Comparison of ENCODE assay signal across 8 cellular contexts in genomic region chr6:33289784-33290315, GRCh38. TPM values are rescaled to one million over a fixed set of nuclear protein-coding genes. Genes with fewer than 3 reads are reported as not detected.
DNase-seq lines count a peak whose midpoint lies in the region; ATAC-seq and TF ChIP-seq lines count a peak whose summit lies in the region.

No MANE protein-coding gene starts in this region.

- H3K36me3 ChIP-seq in Peyer's patch (peaks cover 0 to 56% (median 0%) of the 10 kb centered on the region in 3 donors), esophagus squamous epithelium (peaks cover 12 to 76% (median 34%) of the 10 kb centered on the region in 3 donors), rectal smooth muscle tissue (ENCODE audit: control insufficient read depth, insufficient read depth, low read length) (peaks cover 20% of the 10 kb centered on the region)

- intact Hi-C loops in esophagus squamous epithelium (cut with DNase I), result no loop called here

- WGBS in esophagus squamous epithelium, 2 donors, result 0% methylated on average over 8 to 14 of the region's 14 CpGs

- H3K27ac ChIP-seq in Peyer's patch (peak overlapping the region; percentile 60 to 80 (median 69)), esophagus squamous epithelium (peak overlapping the region; percentile 68 to 92 (median 82)), rectal smooth muscle tissue (ENCODE audit: low read depth, low read length) (peak overlapping the region; percentile 65)

- ATAC-seq in HG02884 (IDR thresholded peaks at IDR 0.05; ENCODE audit: unreplicated experiment), result no peak
- no peak for ATAC-seq in HG02938 (IDR thresholded peaks at IDR 0.05; ENCODE audit: unreplicated experiment)
- no peak for ATAC-seq in HG03095 (IDR thresholded peaks at IDR 0.05; ENCODE audit: unreplicated experiment)

- peaks cover 48% of the 10 kb centered on the region for H3K36me3 Mint-ChIP-seq in activated naive CD4-positive, alpha-beta T cell treated with anti-CD3 and anti-CD28 coated beads, Interleukin-2, amount 10 ng/mL, durations not matched to agents 7 days and 5 days

- H3K9me3 ChIP-seq in Peyer's patch, result no peaks in the 10 kb centered on the region
- H3K9me3 ChIP-seq in esophagus squamous epithelium, result no peaks in the 10 kb centered on the region

- H3K27me3 ChIP-seq in Peyer's patch, result no peaks in the 10 kb centered on the region
- H3K27me3 ChIP-seq in esophagus squamous epithelium, result no peaks in the 10 kb centered on the region
- H3K27me3 ChIP-seq in rectal smooth muscle tissue (ENCODE audit: control insufficient read depth, insufficient read depth, low read length), result no peaks in the 10 kb centered on the region

- peaks cover 5 to 20% (median 11%) of the 10 kb centered on the region in 4 donors for H3K4me1 ChIP-seq in Peyer's patch
- peaks cover 21 to 49% (median 25%) of the 10 kb centered on the region in 3 donors for H3K4me1 ChIP-seq in esophagus squamous epithelium
- peaks cover 18% of the 10 kb centered on the region for H3K4me1 ChIP-seq in rectal smooth muscle tissue (ENCODE audit: control insufficient read depth, insufficient read depth, low read length)

- H3K4me3 Mint-ChIP-seq in activated naive CD4-positive, alpha-beta T cell treated with anti-CD3 and anti-CD28 coated beads, Interleukin-2, amount 10 ng/mL, durations not matched to agents 7 days and 5 days, result peak overlapping the region; percentile 88

- peaks cover 45% of the 10 kb centered on the region for H3K4me1 Mint-ChIP-seq in activated naive CD4-positive, alpha-beta T cell treated with anti-CD3 and anti-CD28 coated beads, Interleukin-2, amount 10 ng/mL, durations not matched to agents 7 days and 5 days

- H3K4me3 ChIP-seq in Peyer's patch (peak overlapping the region; percentile 66 to 86 (median 70)), esophagus squamous epithelium (peak overlapping the region; percentile 53 to 84 (median 82)), rectal smooth muscle tissue (ENCODE audit: low read length) (peak overlapping the region; percentile 66)

- no peak for DNase-seq in activated naive CD4-positive, alpha-beta T cell treated with anti-CD3 and anti-CD28 coated beads, Interleukin-2, amount 10 ng/mL, durations not matched to agents 7 days and 5 days
- DNase-seq in activated naive CD4-positive, alpha-beta T cell treated with anti-CD3 and anti-CD28 coated beads, Interleukin-2, amount 50 U/mL, for 16 hours, result no peak
- DNase-seq in Peyer's patch (no peak), esophagus squamous epithelium (lab: John Stamatoyannopoulos, UW) (no peak)

- H3K27me3 Mint-ChIP-seq in activated naive CD4-positive, alpha-beta T cell treated with anti-CD3 and anti-CD28 coated beads, Interleukin-2, amount 10 ng/mL, durations not matched to agents 7 days and 5 days, result no peaks in the 10 kb centered on the region

- peak overlapping the region; percentile 36 for H3K9ac ChIP-seq in rectal smooth muscle tissue (ENCODE audit: low read length)

- H3K27ac Mint-ChIP-seq in activated naive CD4-positive, alpha-beta T cell treated with anti-CD3 and anti-CD28 coated beads, Interleukin-2, amount 10 ng/mL, durations not matched to agents 7 days and 5 days, result peak overlapping the region; percentile 80

- no peaks in the 10 kb centered on the region for H3K9me3 Mint-ChIP-seq in activated naive CD4-positive, alpha-beta T cell treated with anti-CD3 and anti-CD28 coated beads, Interleukin-2, amount 10 ng/mL, durations not matched to agents 7 days and 5 days

- TF ChIP-seq POLR2A in Peyer's patch (IDR thresholded peaks at IDR 0.05) (no peak), esophagus squamous epithelium (IDR thresholded peaks at IDR 0.05) (no peak)

- no peak for TF ChIP-seq CTCF in Peyer's patch (IDR thresholded peaks at IDR 0.05)
- TF ChIP-seq CTCF in esophagus squamous epithelium (IDR thresholded peaks at IDR 0.05), result no peak

- CTCF ChIA-PET in activated naive CD4-positive, alpha-beta T cell treated with anti-CD3 and anti-CD28 coated beads, Interleukin-2, amount 10 ng/mL, durations not matched to agents 7 days and 5 days (lab: Charles Lee), result interaction anchor here (0.7 to 2.2 kb wide), 5 partner anchors 10 to 41 kb away, joined by 3 to 7 read pairs (median 4); no protein-coding TSS in a partner anchor

RNA-seq across cellular contexts. Expression of gene PFDN6, which starts 0.4 kb away (rescaled TPM):
- total RNA-seq in Peyer's patch, result 10 to 100 TPM; 12.4 to 24.8 (median 14.4) TPM
- total RNA-seq in esophagus squamous epithelium, result 10 to 100 TPM; 28.6 to 71.0 (median 43.5) TPM

RNA-seq across cellular contexts. Expression of gene WDR46, which starts 0.8 kb away (rescaled TPM):
- total RNA-seq in Peyer's patch, result 100 to 1,000 TPM in 1 of 4 donors, 10 to 100 TPM in 3; 22.1 to 102 (median 34.3) TPM
- 10 to 100 TPM; 30.0 to 62.3 (median 55.6) TPM for total RNA-seq in esophagus squamous epithelium

RNA-seq across cellular contexts. Expression of gene RGL2, which starts 8.9 kb away (rescaled TPM):
- total RNA-seq in Peyer's patch (10 to 100 TPM; 15.4 to 89.1 (median 39.4) TPM), esophagus squamous epithelium (10 to 100 TPM; 54.9 to 78.7 (median 63.2) TPM)

RNA-seq across cellular contexts. Expression of gene B3GALT4, which starts 12.9 kb away (rescaled TPM):
- 10 to 100 TPM in 3 of 4 donors, 1 to 10 TPM in 1; 8.3 to 33.1 (median 28.5) TPM for total RNA-seq in Peyer's patch
- total RNA-seq in esophagus squamous epithelium, result 10 to 100 TPM in 3 of 4 donors, 1 to 10 TPM in 1; 9.4 to 31.1 (median 15.0) TPM

RNA-seq across cellular contexts. Expression of gene RPS18, which starts 18.0 kb away (rescaled TPM):
- total RNA-seq in Peyer's patch (1,000 to 10,000 TPM in 2 of 4 donors, 100 to 1,000 TPM in 2; 697 to 1,875 (median 903) TPM), esophagus squamous epithelium (1,000 to 10,000 TPM; 1,955 to 5,522 (median 4,042) TPM)
